Comparison of ENCODE assay signal across 1 cellular context in genomic region chr17:42798383-42799380, GRCh38.
TF ChIP-seq lines count a peak whose summit lies in the region.

Gene CNTD1, plus strand, starts transcription at chr17:42798861. Its CDS starts 207 bp downstream, at chr17:42799068.
Gene COA3, minus strand, starts transcription at chr17:42798704. Its CDS starts 23 bp downstream, at chr17:42798681.

TF ChIP-seq in K562, 482 proteins besides CTCF, POLR2A, EP300 and RAD21 (continued from another document and continues in another):
- TF ChIP-seq, protein P1, sequence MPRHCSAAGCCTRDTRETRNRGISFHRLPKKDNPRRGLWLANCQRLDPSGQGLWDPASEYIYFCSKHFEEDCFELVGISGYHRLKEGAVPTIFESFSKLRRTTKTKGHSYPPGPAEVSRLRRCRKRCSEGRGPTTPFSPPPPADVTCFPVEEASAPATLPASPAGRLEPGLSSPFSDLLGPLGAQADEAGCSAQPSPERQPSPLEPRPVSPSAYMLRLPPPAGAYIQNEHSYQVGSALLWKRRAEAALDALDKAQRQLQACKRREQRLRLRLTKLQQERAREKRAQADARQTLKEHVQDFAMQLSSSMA (CRISPR knock-in tag; IDR thresholded peaks at IDR 0.05), result no peak
- TF ChIP-seq GABPA (tag; conservative IDR thresholded peaks at IDR 0.05; ENCODE audit: low read depth) (peak; percentile 45; the same call in 1 of the 2 replicates), PCBP1 (IDR thresholded peaks at IDR 0.05; ENCODE audit: low read depth, low read length, poor library complexity, severe bottlenecking) (no peak), CEBPG (CRISPR knock-in tag; IDR thresholded peaks at IDR 0.05) (0 out of 2 replicates have a peak, but pooled peaks have one; percentile 27), CEBPG (tag; conservative IDR thresholded peaks at IDR 0.05 in 1 of 2, IDR thresholded peaks at IDR 0.05 in 1 of 2) (no peak), MAZ (CRISPR knock-in tag; conservative IDR thresholded peaks at IDR 0.05 in 1 of 2, IDR thresholded peaks at IDR 0.05 in 1 of 2) (peak; percentile 33 to 40; a peak in 1 of 4 replicates), ZNF143 (CRISPR knock-in tag; IDR thresholded peaks at IDR 0.05) (peak; percentile 96), ESRRA (IDR thresholded peaks at IDR 0.05; ENCODE audit: borderline replicate concordance, low read depth) (peak; percentile 45; the same call in 1 of the 2 replicates), POLR2G (IDR thresholded peaks at IDR 0.05; ENCODE audit: low read depth, low read length) (peak; percentile 90), ZNF584 (CRISPR knock-in tag; IDR thresholded peaks at IDR 0.05; ENCODE audit: low read depth) (no peak), ZNF133 (CRISPR knock-in tag; IDR thresholded peaks at IDR 0.05) (no peak), CGGBP1 (CRISPR knock-in tag; IDR thresholded peaks at IDR 0.05) (no peak), CREB3L1 (IDR thresholded peaks at IDR 0.05; ENCODE audit: borderline replicate concordance, low read depth) (peak; percentile 86), TCF7L2 (IDR thresholded peaks at IDR 0.05; ENCODE audit: low read depth, low read length) (no peak), ELF2 (CRISPR knock-in tag; IDR thresholded peaks at IDR 0.05) (peak; percentile 41; the same call in 1 of the 2 replicates), FOSL1 (tag; conservative IDR thresholded peaks at IDR 0.05) (no peak), MGA (IDR thresholded peaks at IDR 0.05) (peak; percentile 98), ZNF707 (CRISPR knock-in tag; conservative IDR thresholded peaks at IDR 0.05) (no peak), EHMT2 (IDR thresholded peaks at IDR 0.05) (no peak), MCM3 (IDR thresholded peaks at IDR 0.05) (no peak), PKNOX1 (IDR thresholded peaks at IDR 0.05) (no peak), MBD2 (IDR thresholded peaks at IDR 0.05; ENCODE audit: borderline replicate concordance, low read depth) (peak; percentile 84), NRF1 (conservative IDR thresholded peaks at IDR 0.05 in 1 of 2, IDR thresholded peaks at IDR 0.05 in 1 of 2) (peak; percentile 60 to 70), PML (IDR thresholded peaks at IDR 0.05; ENCODE audit: low read length) (peak; percentile 15; the same call in 1 of the 2 replicates), NFYB (IDR thresholded peaks at IDR 0.05; ENCODE audit: extremely low read depth, insufficient read length) (no peak), KLF13 (tag; IDR thresholded peaks at IDR 0.05; ENCODE audit: borderline replicate concordance, low read depth) (peak; percentile 21; the same call in 1 of the 2 replicates), SREBF1 (IDR thresholded peaks at IDR 0.05; ENCODE audit: borderline replicate concordance, low read depth, low read length) (0 out of 2 replicates have a peak, but pooled peaks have one; percentile 61), TFAP4 (CRISPR knock-in tag; IDR thresholded peaks at IDR 0.05; ENCODE audit: borderline replicate concordance) (peak; percentile 74; the same call in 1 of the 2 replicates), FOXK1 (CRISPR knock-in tag; IDR thresholded peaks at IDR 0.05; ENCODE audit: borderline replicate concordance) (peak; percentile 17; the same call in 1 of the 2 replicates)
- TF ChIP-seq, protein P2, sequence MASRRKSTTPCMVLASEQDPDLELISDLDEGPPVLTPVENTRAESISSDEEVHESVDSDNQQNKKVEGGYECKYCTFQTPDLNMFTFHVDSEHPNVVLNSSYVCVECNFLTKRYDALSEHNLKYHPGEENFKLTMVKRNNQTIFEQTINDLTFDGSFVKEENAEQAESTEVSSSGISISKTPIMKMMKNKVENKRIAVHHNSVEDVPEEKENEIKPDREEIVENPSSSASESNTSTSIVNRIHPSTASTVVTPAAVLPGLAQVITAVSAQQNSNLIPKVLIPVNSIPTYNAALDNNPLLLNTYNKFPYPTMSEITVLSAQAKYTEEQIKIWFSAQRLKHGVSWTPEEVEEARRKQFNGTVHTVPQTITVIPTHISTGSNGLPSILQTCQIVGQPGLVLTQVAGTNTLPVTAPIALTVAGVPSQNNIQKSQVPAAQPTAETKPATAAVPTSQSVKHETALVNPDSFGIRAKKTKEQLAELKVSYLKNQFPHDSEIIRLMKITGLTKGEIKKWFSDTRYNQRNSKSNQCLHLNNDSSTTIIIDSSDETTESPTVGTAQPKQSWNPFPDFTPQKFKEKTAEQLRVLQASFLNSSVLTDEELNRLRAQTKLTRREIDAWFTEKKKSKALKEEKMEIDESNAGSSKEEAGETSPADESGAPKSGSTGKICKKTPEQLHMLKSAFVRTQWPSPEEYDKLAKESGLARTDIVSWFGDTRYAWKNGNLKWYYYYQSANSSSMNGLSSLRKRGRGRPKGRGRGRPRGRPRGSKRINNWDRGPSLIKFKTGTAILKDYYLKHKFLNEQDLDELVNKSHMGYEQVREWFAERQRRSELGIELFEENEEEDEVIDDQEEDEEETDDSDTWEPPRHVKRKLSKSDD (conservative IDR thresholded peaks at IDR 0.05; ENCODE audit: low read length), result 0 out of 2 replicates have a peak, but pooled peaks have one; percentile 70
- TF ChIP-seq, protein P3, sequence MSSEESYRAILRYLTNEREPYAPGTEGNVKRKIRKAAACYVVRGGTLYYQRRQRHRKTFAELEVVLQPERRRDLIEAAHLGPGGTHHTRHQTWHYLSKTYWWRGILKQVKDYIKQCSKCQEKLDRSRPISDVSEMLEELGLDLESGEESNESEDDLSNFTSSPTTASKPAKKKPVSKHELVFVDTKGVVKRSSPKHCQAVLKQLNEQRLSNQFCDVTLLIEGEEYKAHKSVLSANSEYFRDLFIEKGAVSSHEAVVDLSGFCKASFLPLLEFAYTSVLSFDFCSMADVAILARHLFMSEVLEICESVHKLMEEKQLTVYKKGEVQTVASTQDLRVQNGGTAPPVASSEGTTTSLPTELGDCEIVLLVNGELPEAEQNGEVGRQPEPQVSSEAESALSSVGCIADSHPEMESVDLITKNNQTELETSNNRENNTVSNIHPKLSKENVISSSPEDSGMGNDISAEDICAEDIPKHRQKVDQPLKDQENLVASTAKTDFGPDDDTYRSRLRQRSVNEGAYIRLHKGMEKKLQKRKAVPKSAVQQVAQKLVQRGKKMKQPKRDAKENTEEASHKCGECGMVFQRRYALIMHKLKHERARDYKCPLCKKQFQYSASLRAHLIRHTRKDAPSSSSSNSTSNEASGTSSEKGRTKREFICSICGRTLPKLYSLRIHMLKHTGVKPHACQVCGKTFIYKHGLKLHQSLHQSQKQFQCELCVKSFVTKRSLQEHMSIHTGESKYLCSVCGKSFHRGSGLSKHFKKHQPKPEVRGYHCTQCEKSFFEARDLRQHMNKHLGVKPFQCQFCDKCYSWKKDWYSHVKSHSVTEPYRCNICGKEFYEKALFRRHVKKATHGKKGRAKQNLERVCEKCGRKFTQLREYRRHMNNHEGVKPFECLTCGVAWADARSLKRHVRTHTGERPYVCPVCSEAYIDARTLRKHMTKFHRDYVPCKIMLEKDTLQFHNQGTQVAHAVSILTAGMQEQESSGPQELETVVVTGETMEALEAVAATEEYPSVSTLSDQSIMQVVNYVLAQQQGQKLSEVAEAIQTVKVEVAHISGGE (CRISPR knock-in tag; IDR thresholded peaks at IDR 0.05), result peak in 1 of 3 experiments; percentile 77; a peak in 1 of 6 replicates
- TF ChIP-seq, protein P4, sequence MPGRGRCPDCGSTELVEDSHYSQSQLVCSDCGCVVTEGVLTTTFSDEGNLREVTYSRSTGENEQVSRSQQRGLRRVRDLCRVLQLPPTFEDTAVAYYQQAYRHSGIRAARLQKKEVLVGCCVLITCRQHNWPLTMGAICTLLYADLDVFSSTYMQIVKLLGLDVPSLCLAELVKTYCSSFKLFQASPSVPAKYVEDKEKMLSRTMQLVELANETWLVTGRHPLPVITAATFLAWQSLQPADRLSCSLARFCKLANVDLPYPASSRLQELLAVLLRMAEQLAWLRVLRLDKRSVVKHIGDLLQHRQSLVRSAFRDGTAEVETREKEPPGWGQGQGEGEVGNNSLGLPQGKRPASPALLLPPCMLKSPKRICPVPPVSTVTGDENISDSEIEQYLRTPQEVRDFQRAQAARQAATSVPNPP (IDR thresholded peaks at IDR 0.05; ENCODE audit: borderline replicate concordance, insufficient read depth, insufficient read length), result no peak
